In the genomic region with DNA sequence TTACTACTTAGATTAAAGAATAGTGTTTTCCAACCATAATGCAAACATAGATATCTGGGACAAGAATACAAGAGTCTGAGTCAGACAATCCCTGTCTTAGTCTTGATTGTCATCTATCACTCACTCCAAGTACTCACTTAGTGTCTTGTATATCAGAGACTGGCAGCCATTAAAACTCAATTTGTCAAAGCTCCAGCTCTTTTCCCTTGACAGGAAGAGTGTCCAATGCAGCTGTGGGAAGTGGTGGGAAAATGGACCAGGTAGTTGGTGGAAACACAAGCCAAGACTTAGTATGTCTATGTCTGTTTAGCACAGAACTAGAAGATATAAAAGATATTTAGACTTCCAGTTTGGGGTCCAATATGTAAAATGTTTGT, we compare ENCODE assay signal across 17 cellular contexts.
A peak's percentile ranks its signal among the peaks of the same experiment; 100 is the strongest.
DNase-seq lines count a peak whose midpoint lies in the region; TF ChIP-seq lines count a peak whose summit lies in the region.
"Had no signal": no experiment of that assay in that cellular context is flagged by ENCODE, and none has a peak within 500 bp of the region (broad histone marks: within the 10 kb centered on the region; RNA-seq: fewer than 3 reads in every experiment).

No MANE protein-coding gene starts in this region.

- H2BK120ac ChIP-seq in mesendoderm (ENCODE audit: low read depth, low read length), result peak overlapping the region; percentile 88

- peak overlapping the region; percentile 95 for H3K27ac ChIP-seq in A673 (ENCODE audit: low read depth, low read length, poor library complexity, severe bottlenecking)
- H3K27ac ChIP-seq in SK-N-MC, result peak overlapping the region; percentile 71; the same call in 1 of the 2 replicates
- H3K27ac ChIP-seq in mesendoderm (ENCODE audit: low read depth, low read length), result no peak overlapping the region
- no peak overlapping the region for H3K27ac ChIP-seq in smooth muscle cell (ENCODE audit: low read depth)
- H3K27ac ChIP-seq in tibial nerve, result no peak overlapping the region
- H3K27ac ChIP-seq: BLaER1 treated with 17β-estradiol and CSF1 and Interleukin-3, amounts not matched to agents 10 nM and 100 nM; C4-2B had no signal

- no peaks in the 10 kb centered on the region for H3K79me1 ChIP-seq in mesendoderm (ENCODE audit: low read length)

- H3K4ac ChIP-seq in mesendoderm (ENCODE audit: low read depth, low read length), result no peak overlapping the region

- H3F3A ChIP-seq in smooth muscle cell (ENCODE audit: low read depth), result no peaks in the 10 kb centered on the region

- no peak overlapping the region for H3K23ac ChIP-seq in mesendoderm (ENCODE audit: low read length)

- H4K8ac ChIP-seq in mesendoderm (ENCODE audit: low read depth, low read length), result no peak overlapping the region

- H2AFZ ChIP-seq in smooth muscle cell (ENCODE audit: low read depth), result peak overlapping the region; percentile 33

- peak overlapping the region; percentile 80 for H3K18ac ChIP-seq in mesendoderm (ENCODE audit: low read length)

- H3K9me3 ChIP-seq in A673 (ENCODE audit: low read depth, low read length, poor library complexity, severe bottlenecking) (peaks cover 13% of the 10 kb centered on the region), SK-N-MC (ENCODE audit: low read depth, low read length) (no peaks in the 10 kb centered on the region), smooth muscle cell (replicated peaks; ENCODE audit: low read depth) (no peaks in the 10 kb centered on the region), tibial nerve (no peaks in the 10 kb centered on the region)
- H3K9me3 ChIP-seq: Caco-2 had no signal

- no peak overlapping the region for H3K56ac ChIP-seq in mesendoderm (ENCODE audit: low read length)

- BruUV-seq in A673 (replicated peaks; lab: Mats Ljungman, UMichigan), result TSS peak; percentile 92

- H3K27me3 ChIP-seq in A673 (replicated peaks; ENCODE audit: insufficient read depth, low read depth, low read length, poor library complexity) (no peaks in the 10 kb centered on the region), mesendoderm (ENCODE audit: insufficient read depth, low read length, poor library complexity) (no peaks in the 10 kb centered on the region), smooth muscle cell (ENCODE audit: low read depth) (no peaks in the 10 kb centered on the region), tibial nerve (no peaks in the 10 kb centered on the region)
- H3K27me3 ChIP-seq: BLaER1 treated with 17β-estradiol and CSF1 and Interleukin-3, amounts not matched to agents 10 nM and 100 nM had no signal

- H3K79me2 ChIP-seq in mesendoderm (ENCODE audit: control insufficient read depth, insufficient read depth, low read length) (no peaks in the 10 kb centered on the region), smooth muscle cell (ENCODE audit: low read depth) (no peaks in the 10 kb centered on the region)

- H2AK5ac ChIP-seq in mesendoderm (ENCODE audit: low read length), result peak overlapping the region; percentile 5

- H3K36me3 ChIP-seq in A673 (ENCODE audit: insufficient read depth, low read length, poor library complexity, severe bottlenecking) (no peaks in the 10 kb centered on the region), SK-N-MC (ENCODE audit: insufficient read depth, low read length) (no peaks in the 10 kb centered on the region), mesendoderm (ENCODE audit: control insufficient read depth, insufficient read depth, low read length) (no peaks in the 10 kb centered on the region), smooth muscle cell (ENCODE audit: low read depth) (no peaks in the 10 kb centered on the region), tibial nerve (no peaks in the 10 kb centered on the region)
- H3K36me3 ChIP-seq: BLaER1 treated with 17β-estradiol and CSF1 and Interleukin-3, amounts not matched to agents 10 nM and 100 nM had no signal

- no peaks in the 10 kb centered on the region for H4K20me1 ChIP-seq in smooth muscle cell (ENCODE audit: low read depth)
- H4K20me1 ChIP-seq: BLaER1 treated with 17β-estradiol and CSF1 and Interleukin-3, amounts not matched to agents 10 nM and 100 nM had no signal

- no peak overlapping the region for H3K4me2 ChIP-seq in mesendoderm (ENCODE audit: low read length)
- no peak overlapping the region for H3K4me2 ChIP-seq in smooth muscle cell
- H3K4me2 ChIP-seq: BLaER1 treated with 17β-estradiol and CSF1 and Interleukin-3, amounts not matched to agents 10 nM and 100 nM had no signal

- DNase-seq in A673 (ENCODE audit: low spot score) (peak; percentile 86), SK-N-MC (ENCODE audit: low read depth, low spot score) (no peak), mesendoderm (no peak), smooth muscle cell (lab: John Stamatoyannopoulos, UW; ENCODE audit: unreplicated experiment) (no peak), SKM-1 (lab: John Stamatoyannopoulos, UW; ENCODE audit: unreplicated experiment) (no peak), tibial nerve (ENCODE audit: low spot score in 2 of 2) (no peak), posterior vena cava (ENCODE audit: low spot score) (no peak)
- DNase-seq: 8988T; AML-193; Caco-2; Calu3; CD4-positive, alpha-beta T cell; CD8-positive, alpha-beta T cell; DMS79 treated with DMSO at 0.1 percent for 48 hours; GF-D8 had no signal

- intact Hi-C loops in A673 (cut with micrococcal nuclease; ENCODE audit: unreplicated experiment) (loop anchor here (1.0 to 10.0 kb wide), 7 partner anchors 26 to 623 kb away; no protein-coding TSS in a partner anchor), posterior vena cava (cut with DNase I) (no loop called here)

- CTCF ChIA-PET in A673 (lab: Charles Lee), result no interaction called here

- TF ChIP-seq EP300 in tibial nerve (IDR thresholded peaks at IDR 0.05), result no peak

- H3K4me1 ChIP-seq in A673 (ENCODE audit: insufficient read depth, low read length, poor library complexity, severe bottlenecking) (peaks cover 42% of the 10 kb centered on the region), mesendoderm (ENCODE audit: control insufficient read depth, low read depth, low read length) (peaks cover 7% of the 10 kb centered on the region), smooth muscle cell (ENCODE audit: low read depth) (no peaks in the 10 kb centered on the region), tibial nerve (no peaks in the 10 kb centered on the region)
- H3K4me1 ChIP-seq: Caco-2 had no signal

- TF ChIP-seq POLR2A in tibial nerve (IDR thresholded peaks at IDR 0.05), result no peak

- POLR2A ChIA-PET in A673 (lab: Charles Lee; ENCODE audit: low non-redundant PET), result interaction anchor here (0.6 kb wide), 2 partner anchors 17 to 108 kb away, joined by 3 read pairs; no protein-coding TSS in a partner anchor

- no peak overlapping the region for H4K5ac ChIP-seq in mesendoderm (ENCODE audit: low read length)

- no peak overlapping the region for H3K9ac ChIP-seq in SK-N-MC (ENCODE audit: insufficient read length)
- H3K9ac ChIP-seq in mesendoderm (ENCODE audit: low read length), result no peak overlapping the region
- no peak overlapping the region for H3K9ac ChIP-seq in smooth muscle cell (ENCODE audit: low read depth)
- H3K9ac ChIP-seq: BLaER1 treated with 17β-estradiol and CSF1 and Interleukin-3, amounts not matched to agents 10 nM and 100 nM had no signal

- TF ChIP-seq CTCF in A673 (conservative IDR thresholded peaks at IDR 0.05; ENCODE audit: low read depth, low read length) (no peak), smooth muscle cell (IDR thresholded peaks at IDR 0.05; ENCODE audit: borderline replicate concordance, insufficient read depth, poor library complexity, severe bottlenecking) (no peak), tibial nerve (IDR thresholded peaks at IDR 0.05) (no peak)

- peak overlapping the region; percentile 4 for H2BK5ac ChIP-seq in mesendoderm (ENCODE audit: low read length)

- H3K4me3 ChIP-seq in A673 (ENCODE audit: low read depth, low read length, poor library complexity, severe bottlenecking) (no peak overlapping the region), SK-N-MC (no peak overlapping the region), mesendoderm (ENCODE audit: low read length) (no peak overlapping the region), smooth muscle cell (no peak overlapping the region), tibial nerve (no peak overlapping the region)
- H3K4me3 ChIP-seq: BLaER1 treated with 17β-estradiol and CSF1 and Interleukin-3, amounts not matched to agents 10 nM and 100 nM had no signal

- H2BK15ac ChIP-seq in mesendoderm (replicated peaks; ENCODE audit: low read depth), result peak overlapping the region; percentile 99

Comparison
In these comparisons a context has a peak if more than half of its experiments do, and no peak if none do; other contexts are left out.
1. H3K27ac ChIP-seq: peak in A673 (single experiment) and SK-N-MC (single experiment); none in mesendoderm (single experiment), smooth muscle cell (single experiment) and tibial nerve (0 of 4).